Comparison of ENCODE assay signal across 1 cellular context in genomic region chr21:17789660-17790059, GRCh38.
A peak's percentile ranks its signal among the peaks of the same experiment; 100 is the strongest.
TF ChIP-seq lines count a peak whose summit lies in the region.

No MANE protein-coding gene starts in this region.

TF ChIP-seq in GM12878, 131 proteins besides CTCF, POLR2A, EP300 and RAD21 (continued from another document and continues in another):
- TF ChIP-seq SKIL (IDR thresholded peaks at IDR 0.05; ENCODE audit: low read depth, poor library complexity, severe bottlenecking), result peak; percentile 46
- no peak for TF ChIP-seq RCOR1 (conservative IDR thresholded peaks at IDR 0.05; ENCODE audit: low read depth, low read length)
- no peak for TF ChIP-seq TCF7 (IDR thresholded peaks at IDR 0.05; ENCODE audit: borderline replicate concordance)
- no peak for TF ChIP-seq SP1 (IDR thresholded peaks at IDR 0.05; ENCODE audit: low read depth, low read length)
- no peak for TF ChIP-seq SMC3 (IDR thresholded peaks at IDR 0.05; ENCODE audit: borderline replicate concordance, low read length)
- no peak for TF ChIP-seq YY1 (IDR thresholded peaks at IDR 0.05; ENCODE audit: low read depth, low read length)
- peak; percentile 79; the same call in 1 of the 2 replicates for TF ChIP-seq ZNF217 (IDR thresholded peaks at IDR 0.05)
- TF ChIP-seq TCF12 (IDR thresholded peaks at IDR 0.05; ENCODE audit: low read depth, low read length), result no peak
- TF ChIP-seq ATF2 (IDR thresholded peaks at IDR 0.05; ENCODE audit: low read length), result peak; percentile 71
- no peak for TF ChIP-seq WRNIP1 (IDR thresholded peaks at IDR 0.05; ENCODE audit: borderline replicate concordance, low read depth, low read length)
- peak; percentile 89 for TF ChIP-seq TBL1XR1 (IDR thresholded peaks at IDR 0.05; ENCODE audit: low read depth, low read length)
- no peak for TF ChIP-seq IRF3 (IDR thresholded peaks at IDR 0.05)
- TF ChIP-seq RELB (IDR thresholded peaks at IDR 0.05; ENCODE audit: low read depth), result peak; percentile 59; the same call in 1 of the 2 replicates
- no peak for TF ChIP-seq E2F4 (IDR thresholded peaks at IDR 0.05; ENCODE audit: low read depth, low read length)
- no peak for TF ChIP-seq SREBF2 (IDR thresholded peaks at IDR 0.05; ENCODE audit: low read length)
- 0 out of 2 replicates have a peak, but pooled peaks have one; percentile 41 for TF ChIP-seq BMI1 (IDR thresholded peaks at IDR 0.05; ENCODE audit: borderline replicate concordance)
- peak; percentile 68; the same call in 1 of the 2 replicates for TF ChIP-seq CREM (IDR thresholded peaks at IDR 0.05; ENCODE audit: low read depth)
- TF ChIP-seq SIX5 (IDR thresholded peaks at IDR 0.05; ENCODE audit: low read depth, low read length, severe bottlenecking), result no peak
- TF ChIP-seq EED (IDR thresholded peaks at IDR 0.05; ENCODE audit: low read depth), result no peak
- no peak for TF ChIP-seq LARP7 (IDR thresholded peaks at IDR 0.05)
- TF ChIP-seq FOXM1 (IDR thresholded peaks at IDR 0.05; ENCODE audit: low read depth, low read length), result peak; percentile 71; the same call in 1 of the 2 replicates
- peak; percentile 61; the same call in 1 of the 2 replicates for TF ChIP-seq ATF7 (IDR thresholded peaks at IDR 0.05; ENCODE audit: low read depth)
- TF ChIP-seq ZNF622 (IDR thresholded peaks at IDR 0.05), result no peak
- no peak for TF ChIP-seq MYC (IDR thresholded peaks at IDR 0.05; ENCODE audit: insufficient read depth, insufficient read length, insufficient replicate concordance, low read length, severe bottlenecking)
- no peak for TF ChIP-seq JUND (IDR thresholded peaks at IDR 0.05; ENCODE audit: low read depth, low read length)
- TF ChIP-seq E2F8 (IDR thresholded peaks at IDR 0.05; ENCODE audit: low read depth, partially characterized antibody), result no peak
- TF ChIP-seq STAT3 (IDR thresholded peaks at IDR 0.05; ENCODE audit: low read depth, low read length), result no peak
- no peak for TF ChIP-seq PAX5 (IDR thresholded peaks at IDR 0.05; ENCODE audit: borderline replicate concordance, low read depth, low read length)
- TF ChIP-seq SUZ12 (IDR thresholded peaks at IDR 0.05; ENCODE audit: unreplicated experiment), result no peak
- 0 out of 2 replicates have a peak, but pooled peaks have one; percentile 29 for TF ChIP-seq RAD51 (IDR thresholded peaks at IDR 0.05)
- TF ChIP-seq MYB (IDR thresholded peaks at IDR 0.05; ENCODE audit: borderline replicate concordance, low read depth, low read length), result 0 out of 2 replicates have a peak, but pooled peaks have one; percentile 67
- no peak for TF ChIP-seq BHLHE40 (IDR thresholded peaks at IDR 0.05; ENCODE audit: borderline replicate concordance in 1 of 2, low read depth in 2 of 2, low read length in 1 of 2)
- no peak for TF ChIP-seq ZSCAN29 (IDR thresholded peaks at IDR 0.05)
- TF ChIP-seq KLF5 (IDR thresholded peaks at IDR 0.05; ENCODE audit: partially characterized antibody), result no peak
- TF ChIP-seq ATF3 (IDR thresholded peaks at IDR 0.05; ENCODE audit: borderline replicate concordance, extremely low read depth, low read depth, low read length), result no peak
- TF ChIP-seq NR2F1 (conservative IDR thresholded peaks at IDR 0.05), result no peak
- TF ChIP-seq TARDBP (IDR thresholded peaks at IDR 0.05; ENCODE audit: borderline replicate concordance), result no peak
- TF ChIP-seq POLR2AphosphoS5 (IDR thresholded peaks at IDR 0.05; ENCODE audit: low read length), result no peak
- TF ChIP-seq ZBTB11 (CRISPR knock-in tag; IDR thresholded peaks at IDR 0.05), result no peak
- TF ChIP-seq NBN (IDR thresholded peaks at IDR 0.05), result peak; percentile 53
- no peak for TF ChIP-seq REST (IDR thresholded peaks at IDR 0.05; ENCODE audit: low read depth, low read length)
- no peak for TF ChIP-seq SMARCA5 (IDR thresholded peaks at IDR 0.05)
- TF ChIP-seq RBBP5 (conservative IDR thresholded peaks at IDR 0.05), result no peak
- TF ChIP-seq BRCA1 (IDR thresholded peaks at IDR 0.05; ENCODE audit: low read depth, low read length), result no peak
- no peak for TF ChIP-seq IRF4 (IDR thresholded peaks at IDR 0.05; ENCODE audit: low read depth, low read length)
